ENCODE assay signal across 1 cellular context in the genomic region with DNA sequence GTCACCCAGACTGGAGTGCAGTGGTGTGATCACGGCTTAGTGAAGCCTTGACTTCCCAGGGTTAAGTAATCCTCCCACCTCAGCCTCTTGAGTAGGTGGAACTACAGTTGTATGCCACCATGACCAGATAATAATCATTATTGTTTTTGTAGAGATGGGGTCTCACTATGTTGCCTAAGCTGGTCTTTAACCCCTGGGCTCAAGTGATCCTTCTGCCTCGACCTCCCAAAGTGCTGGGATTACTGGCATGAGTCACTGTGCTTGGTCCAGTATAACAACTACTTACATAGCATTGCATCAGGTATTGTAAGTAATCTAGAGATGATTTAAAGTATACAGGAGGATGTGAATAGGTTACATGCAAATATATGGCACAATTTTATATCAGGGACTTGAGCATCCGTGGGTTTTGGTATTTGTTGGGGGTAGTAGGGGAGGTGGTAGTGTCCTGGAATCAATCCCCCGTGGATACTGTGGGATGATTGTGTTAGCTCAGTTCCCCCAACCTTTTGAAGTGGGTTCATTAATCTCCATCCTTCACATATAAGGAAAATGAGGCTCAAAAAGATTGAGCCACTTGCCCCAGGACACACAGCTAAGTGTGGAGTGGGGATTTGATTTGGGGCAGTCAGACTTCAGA.
TF ChIP-seq lines count a peak whose summit lies in the region.

No MANE protein-coding gene starts in this region.

TF ChIP-seq in K562, 482 proteins besides CTCF, POLR2A, EP300 and RAD21 (continued from another document and continues in another):
- TF ChIP-seq, protein P1, sequence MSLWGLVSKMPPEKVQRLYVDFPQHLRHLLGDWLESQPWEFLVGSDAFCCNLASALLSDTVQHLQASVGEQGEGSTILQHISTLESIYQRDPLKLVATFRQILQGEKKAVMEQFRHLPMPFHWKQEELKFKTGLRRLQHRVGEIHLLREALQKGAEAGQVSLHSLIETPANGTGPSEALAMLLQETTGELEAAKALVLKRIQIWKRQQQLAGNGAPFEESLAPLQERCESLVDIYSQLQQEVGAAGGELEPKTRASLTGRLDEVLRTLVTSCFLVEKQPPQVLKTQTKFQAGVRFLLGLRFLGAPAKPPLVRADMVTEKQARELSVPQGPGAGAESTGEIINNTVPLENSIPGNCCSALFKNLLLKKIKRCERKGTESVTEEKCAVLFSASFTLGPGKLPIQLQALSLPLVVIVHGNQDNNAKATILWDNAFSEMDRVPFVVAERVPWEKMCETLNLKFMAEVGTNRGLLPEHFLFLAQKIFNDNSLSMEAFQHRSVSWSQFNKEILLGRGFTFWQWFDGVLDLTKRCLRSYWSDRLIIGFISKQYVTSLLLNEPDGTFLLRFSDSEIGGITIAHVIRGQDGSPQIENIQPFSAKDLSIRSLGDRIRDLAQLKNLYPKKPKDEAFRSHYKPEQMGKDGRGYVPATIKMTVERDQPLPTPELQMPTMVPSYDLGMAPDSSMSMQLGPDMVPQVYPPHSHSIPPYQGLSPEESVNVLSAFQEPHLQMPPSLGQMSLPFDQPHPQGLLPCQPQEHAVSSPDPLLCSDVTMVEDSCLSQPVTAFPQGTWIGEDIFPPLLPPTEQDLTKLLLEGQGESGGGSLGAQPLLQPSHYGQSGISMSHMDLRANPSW (CRISPR knock-in tag; IDR thresholded peaks at IDR 0.05): no peak
- TF ChIP-seq, protein P2, sequence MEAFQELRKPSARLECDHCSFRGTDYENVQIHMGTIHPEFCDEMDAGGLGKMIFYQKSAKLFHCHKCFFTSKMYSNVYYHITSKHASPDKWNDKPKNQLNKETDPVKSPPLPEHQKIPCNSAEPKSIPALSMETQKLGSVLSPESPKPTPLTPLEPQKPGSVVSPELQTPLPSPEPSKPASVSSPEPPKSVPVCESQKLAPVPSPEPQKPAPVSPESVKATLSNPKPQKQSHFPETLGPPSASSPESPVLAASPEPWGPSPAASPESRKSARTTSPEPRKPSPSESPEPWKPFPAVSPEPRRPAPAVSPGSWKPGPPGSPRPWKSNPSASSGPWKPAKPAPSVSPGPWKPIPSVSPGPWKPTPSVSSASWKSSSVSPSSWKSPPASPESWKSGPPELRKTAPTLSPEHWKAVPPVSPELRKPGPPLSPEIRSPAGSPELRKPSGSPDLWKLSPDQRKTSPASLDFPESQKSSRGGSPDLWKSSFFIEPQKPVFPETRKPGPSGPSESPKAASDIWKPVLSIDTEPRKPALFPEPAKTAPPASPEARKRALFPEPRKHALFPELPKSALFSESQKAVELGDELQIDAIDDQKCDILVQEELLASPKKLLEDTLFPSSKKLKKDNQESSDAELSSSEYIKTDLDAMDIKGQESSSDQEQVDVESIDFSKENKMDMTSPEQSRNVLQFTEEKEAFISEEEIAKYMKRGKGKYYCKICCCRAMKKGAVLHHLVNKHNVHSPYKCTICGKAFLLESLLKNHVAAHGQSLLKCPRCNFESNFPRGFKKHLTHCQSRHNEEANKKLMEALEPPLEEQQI (IDR thresholded peaks at IDR 0.05): no peak
- TF ChIP-seq, protein P3, sequence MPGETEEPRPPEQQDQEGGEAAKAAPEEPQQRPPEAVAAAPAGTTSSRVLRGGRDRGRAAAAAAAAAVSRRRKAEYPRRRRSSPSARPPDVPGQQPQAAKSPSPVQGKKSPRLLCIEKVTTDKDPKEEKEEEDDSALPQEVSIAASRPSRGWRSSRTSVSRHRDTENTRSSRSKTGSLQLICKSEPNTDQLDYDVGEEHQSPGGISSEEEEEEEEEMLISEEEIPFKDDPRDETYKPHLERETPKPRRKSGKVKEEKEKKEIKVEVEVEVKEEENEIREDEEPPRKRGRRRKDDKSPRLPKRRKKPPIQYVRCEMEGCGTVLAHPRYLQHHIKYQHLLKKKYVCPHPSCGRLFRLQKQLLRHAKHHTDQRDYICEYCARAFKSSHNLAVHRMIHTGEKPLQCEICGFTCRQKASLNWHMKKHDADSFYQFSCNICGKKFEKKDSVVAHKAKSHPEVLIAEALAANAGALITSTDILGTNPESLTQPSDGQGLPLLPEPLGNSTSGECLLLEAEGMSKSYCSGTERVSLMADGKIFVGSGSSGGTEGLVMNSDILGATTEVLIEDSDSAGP (CRISPR knock-in tag; IDR thresholded peaks at IDR 0.05): no peak
- TF ChIP-seq KLF6 (CRISPR knock-in tag; IDR thresholded peaks at IDR 0.05; ENCODE audit: borderline replicate concordance) (peak; percentile 17; the same call in 1 of the 2 replicates), POLR3A (IDR thresholded peaks at IDR 0.05; ENCODE audit: borderline replicate concordance, extremely low read depth, insufficient read depth, insufficient read length) (no peak), ZNF445 (CRISPR knock-in tag; IDR thresholded peaks at IDR 0.05; ENCODE audit: low read depth) (no peak), ZNF584 (CRISPR knock-in tag; IDR thresholded peaks at IDR 0.05; ENCODE audit: low read depth) (peak; percentile 97), RBBP5 (IDR thresholded peaks at IDR 0.05; ENCODE audit: borderline replicate concordance, insufficient read depth, low read length, poor library complexity, severe bottlenecking) (no peak), SRSF9 (IDR thresholded peaks at IDR 0.05; ENCODE audit: borderline replicate concordance, low read depth, low read length) (no peak), MECOM (CRISPR knock-in tag; IDR thresholded peaks at IDR 0.05) (peak; percentile 42; the same call in 1 of the 2 replicates), ZEB2 (IDR thresholded peaks at IDR 0.05) (no peak), FOS (IDR thresholded peaks at IDR 0.05; ENCODE audit: extremely low read depth, insufficient read length) (no peak), ETV5 (CRISPR knock-in tag; IDR thresholded peaks at IDR 0.05; ENCODE audit: low read depth) (no peak), CCNT2 (IDR thresholded peaks at IDR 0.05; ENCODE audit: borderline replicate concordance, extremely low read depth, insufficient read length, low read depth, low read length) (no peak), ILK (tag; IDR thresholded peaks at IDR 0.05; ENCODE audit: borderline replicate concordance, low read depth) (no peak), BACH1 (tag; IDR thresholded peaks at IDR 0.05) (no peak), ZNF57 (CRISPR knock-in tag; IDR thresholded peaks at IDR 0.05) (no peak), PHB2 (IDR thresholded peaks at IDR 0.05; ENCODE audit: low read depth) (no peak), MTA3 (IDR thresholded peaks at IDR 0.05; ENCODE audit: borderline replicate concordance) (no peak; the same call in 1 of the 2 replicates), ZNF76 (CRISPR knock-in tag; IDR thresholded peaks at IDR 0.05; ENCODE audit: borderline replicate concordance) (no peak), C11orf30 (IDR thresholded peaks at IDR 0.05; ENCODE audit: low read depth) (no peak), SMAD3 (CRISPR knock-in tag; conservative IDR thresholded peaks at IDR 0.05) (peak; percentile 74; the same call in 1 of the 2 replicates), HNRNPUL1 (IDR thresholded peaks at IDR 0.05; ENCODE audit: low read length) (no peak), WHSC1 (IDR thresholded peaks at IDR 0.05; ENCODE audit: low read length) (no peak), U2AF1 (optimal IDR thresholded peaks at IDR 0.05; ENCODE audit: low read depth, low read length) (no peak), SPI1 (IDR thresholded peaks at IDR 0.05; ENCODE audit: borderline replicate concordance, low read depth, low read length) (no peak), XRCC5 (IDR thresholded peaks at IDR 0.05; ENCODE audit: low read depth, low read length) (no peak), GATAD2A (IDR thresholded peaks at IDR 0.05) (no peak), SMARCC2 (IDR thresholded peaks at IDR 0.05; ENCODE audit: low read depth) (peak; percentile 45; the same call in 1 of the 2 replicates), ZNF140 (CRISPR knock-in tag; IDR thresholded peaks at IDR 0.05) (no peak), NFYB (IDR thresholded peaks at IDR 0.05; ENCODE audit: extremely low read depth, insufficient read length) (no peak), CEBPG (CRISPR knock-in tag; IDR thresholded peaks at IDR 0.05) (peak; percentile 92), CEBPG (tag; conservative IDR thresholded peaks at IDR 0.05 in 1 of 2, IDR thresholded peaks at IDR 0.05 in 1 of 2) (peak; percentile 70 to 97; a peak in 3 of 4 replicates), ZFPM2 (CRISPR knock-in tag; IDR thresholded peaks at IDR 0.05) (no peak), ZNF274 (IDR thresholded peaks at IDR 0.05; ENCODE audit: borderline replicate concordance, low read depth, low read length) (no peak)
- TF ChIP-seq, protein P4, sequence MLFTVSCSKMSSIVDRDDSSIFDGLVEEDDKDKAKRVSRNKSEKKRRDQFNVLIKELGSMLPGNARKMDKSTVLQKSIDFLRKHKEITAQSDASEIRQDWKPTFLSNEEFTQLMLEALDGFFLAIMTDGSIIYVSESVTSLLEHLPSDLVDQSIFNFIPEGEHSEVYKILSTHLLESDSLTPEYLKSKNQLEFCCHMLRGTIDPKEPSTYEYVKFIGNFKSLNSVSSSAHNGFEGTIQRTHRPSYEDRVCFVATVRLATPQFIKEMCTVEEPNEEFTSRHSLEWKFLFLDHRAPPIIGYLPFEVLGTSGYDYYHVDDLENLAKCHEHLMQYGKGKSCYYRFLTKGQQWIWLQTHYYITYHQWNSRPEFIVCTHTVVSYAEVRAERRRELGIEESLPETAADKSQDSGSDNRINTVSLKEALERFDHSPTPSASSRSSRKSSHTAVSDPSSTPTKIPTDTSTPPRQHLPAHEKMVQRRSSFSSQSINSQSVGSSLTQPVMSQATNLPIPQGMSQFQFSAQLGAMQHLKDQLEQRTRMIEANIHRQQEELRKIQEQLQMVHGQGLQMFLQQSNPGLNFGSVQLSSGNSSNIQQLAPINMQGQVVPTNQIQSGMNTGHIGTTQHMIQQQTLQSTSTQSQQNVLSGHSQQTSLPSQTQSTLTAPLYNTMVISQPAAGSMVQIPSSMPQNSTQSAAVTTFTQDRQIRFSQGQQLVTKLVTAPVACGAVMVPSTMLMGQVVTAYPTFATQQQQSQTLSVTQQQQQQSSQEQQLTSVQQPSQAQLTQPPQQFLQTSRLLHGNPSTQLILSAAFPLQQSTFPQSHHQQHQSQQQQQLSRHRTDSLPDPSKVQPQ (CRISPR knock-in tag; IDR thresholded peaks at IDR 0.05; ENCODE audit: borderline replicate concordance): no peak
- TF ChIP-seq, protein P5, sequence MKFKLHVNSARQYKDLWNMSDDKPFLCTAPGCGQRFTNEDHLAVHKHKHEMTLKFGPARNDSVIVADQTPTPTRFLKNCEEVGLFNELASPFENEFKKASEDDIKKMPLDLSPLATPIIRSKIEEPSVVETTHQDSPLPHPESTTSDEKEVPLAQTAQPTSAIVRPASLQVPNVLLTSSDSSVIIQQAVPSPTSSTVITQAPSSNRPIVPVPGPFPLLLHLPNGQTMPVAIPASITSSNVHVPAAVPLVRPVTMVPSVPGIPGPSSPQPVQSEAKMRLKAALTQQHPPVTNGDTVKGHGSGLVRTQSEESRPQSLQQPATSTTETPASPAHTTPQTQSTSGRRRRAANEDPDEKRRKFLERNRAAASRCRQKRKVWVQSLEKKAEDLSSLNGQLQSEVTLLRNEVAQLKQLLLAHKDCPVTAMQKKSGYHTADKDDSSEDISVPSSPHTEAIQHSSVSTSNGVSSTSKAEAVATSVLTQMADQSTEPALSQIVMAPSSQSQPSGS (CRISPR knock-in tag; IDR thresholded peaks at IDR 0.05): no peak
- TF ChIP-seq, protein P6, sequence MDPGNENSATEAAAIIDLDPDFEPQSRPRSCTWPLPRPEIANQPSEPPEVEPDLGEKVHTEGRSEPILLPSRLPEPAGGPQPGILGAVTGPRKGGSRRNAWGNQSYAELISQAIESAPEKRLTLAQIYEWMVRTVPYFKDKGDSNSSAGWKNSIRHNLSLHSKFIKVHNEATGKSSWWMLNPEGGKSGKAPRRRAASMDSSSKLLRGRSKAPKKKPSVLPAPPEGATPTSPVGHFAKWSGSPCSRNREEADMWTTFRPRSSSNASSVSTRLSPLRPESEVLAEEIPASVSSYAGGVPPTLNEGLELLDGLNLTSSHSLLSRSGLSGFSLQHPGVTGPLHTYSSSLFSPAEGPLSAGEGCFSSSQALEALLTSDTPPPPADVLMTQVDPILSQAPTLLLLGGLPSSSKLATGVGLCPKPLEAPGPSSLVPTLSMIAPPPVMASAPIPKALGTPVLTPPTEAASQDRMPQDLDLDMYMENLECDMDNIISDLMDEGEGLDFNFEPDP (CRISPR knock-in tag; IDR thresholded peaks at IDR 0.05): no peak
- TF ChIP-seq, protein P7, sequence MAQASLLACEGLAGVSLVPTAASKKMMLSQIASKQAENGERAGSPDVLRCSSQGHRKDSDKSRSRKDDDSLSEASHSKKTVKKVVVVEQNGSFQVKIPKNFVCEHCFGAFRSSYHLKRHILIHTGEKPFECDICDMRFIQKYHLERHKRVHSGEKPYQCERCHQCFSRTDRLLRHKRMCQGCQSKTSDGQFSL (CRISPR knock-in tag; IDR thresholded peaks at IDR 0.05): no peak
- TF ChIP-seq, protein P7 (tag; IDR thresholded peaks at IDR 0.05): peak in 1 of 2 experiments; percentile 54; a peak in 1 of 4 replicates
- TF ChIP-seq, protein P8, sequence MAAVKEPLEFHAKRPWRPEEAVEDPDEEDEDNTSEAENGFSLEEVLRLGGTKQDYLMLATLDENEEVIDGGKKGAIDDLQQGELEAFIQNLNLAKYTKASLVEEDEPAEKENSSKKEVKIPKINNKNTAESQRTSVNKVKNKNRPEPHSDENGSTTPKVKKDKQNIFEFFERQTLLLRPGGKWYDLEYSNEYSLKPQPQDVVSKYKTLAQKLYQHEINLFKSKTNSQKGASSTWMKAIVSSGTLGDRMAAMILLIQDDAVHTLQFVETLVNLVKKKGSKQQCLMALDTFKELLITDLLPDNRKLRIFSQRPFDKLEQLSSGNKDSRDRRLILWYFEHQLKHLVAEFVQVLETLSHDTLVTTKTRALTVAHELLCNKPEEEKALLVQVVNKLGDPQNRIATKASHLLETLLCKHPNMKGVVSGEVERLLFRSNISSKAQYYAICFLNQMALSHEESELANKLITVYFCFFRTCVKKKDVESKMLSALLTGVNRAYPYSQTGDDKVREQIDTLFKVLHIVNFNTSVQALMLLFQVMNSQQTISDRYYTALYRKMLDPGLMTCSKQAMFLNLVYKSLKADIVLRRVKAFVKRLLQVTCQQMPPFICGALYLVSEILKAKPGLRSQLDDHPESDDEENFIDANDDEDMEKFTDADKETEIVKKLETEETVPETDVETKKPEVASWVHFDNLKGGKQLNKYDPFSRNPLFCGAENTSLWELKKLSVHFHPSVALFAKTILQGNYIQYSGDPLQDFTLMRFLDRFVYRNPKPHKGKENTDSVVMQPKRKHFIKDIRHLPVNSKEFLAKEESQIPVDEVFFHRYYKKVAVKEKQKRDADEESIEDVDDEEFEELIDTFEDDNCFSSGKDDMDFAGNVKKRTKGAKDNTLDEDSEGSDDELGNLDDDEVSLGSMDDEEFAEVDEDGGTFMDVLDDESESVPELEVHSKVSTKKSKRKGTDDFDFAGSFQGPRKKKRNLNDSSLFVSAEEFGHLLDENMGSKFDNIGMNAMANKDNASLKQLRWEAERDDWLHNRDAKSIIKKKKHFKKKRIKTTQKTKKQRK (IDR thresholded peaks at IDR 0.05; ENCODE audit: borderline replicate concordance, low read depth, low read length): no peak
- TF ChIP-seq, protein P9, sequence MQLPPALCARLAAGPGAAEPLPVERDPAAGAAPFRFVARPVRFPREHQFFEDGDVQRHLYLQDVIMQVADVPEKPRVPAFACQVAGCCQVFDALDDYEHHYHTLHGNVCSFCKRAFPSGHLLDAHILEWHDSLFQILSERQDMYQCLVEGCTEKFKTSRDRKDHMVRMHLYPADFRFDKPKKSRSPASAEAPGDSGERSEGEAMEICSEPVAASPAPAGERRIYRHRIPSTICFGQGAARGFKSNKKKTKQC (CRISPR knock-in tag; IDR thresholded peaks at IDR 0.05): no peak
